27 cellular contexts compared by ENCODE assay signal in the genomic region with DNA sequence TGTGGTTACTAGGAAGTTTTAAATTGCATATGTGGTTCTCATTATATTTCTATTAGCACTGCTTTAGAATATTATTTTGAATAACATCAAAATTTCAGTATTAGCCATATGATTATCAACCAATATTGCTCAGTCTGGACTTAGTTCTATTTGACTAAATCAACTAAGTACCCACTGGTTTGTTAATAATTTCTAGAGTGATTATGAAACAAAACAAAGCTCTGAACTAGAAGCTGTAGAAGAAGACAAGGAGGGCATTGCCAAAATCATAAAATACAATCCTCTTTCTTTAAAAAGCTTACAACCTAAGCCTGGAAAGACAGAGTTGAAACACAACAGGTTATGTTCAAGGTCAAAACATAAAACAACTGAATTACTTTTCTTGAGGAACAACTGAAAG.
"Had no signal": no experiment of that assay in that cellular context is flagged by ENCODE, and none has a peak within 500 bp of the region (broad histone marks: within the 10 kb centered on the region; RNA-seq: fewer than 3 reads in every experiment).

No MANE protein-coding gene starts in this region.

- H3K4me3 ChIP-seq: left lung, lung, ovary, sigmoid colon, spleen, tibial nerve, uterus had no signal

- FAIRE-seq: islet of Langerhans, kidney, small intestine had no signal

- H3K9me3 ChIP-seq: left lung, ovary, sigmoid colon, spleen, tibial nerve, uterus had no signal

- H3K27me3 ChIP-seq: left lung, ovary, sigmoid colon, spleen, tibial nerve, uterus had no signal

- H3K4me3 Mint-ChIP-seq: immature natural killer cell; mesothelial cell of epicardium; naive thymus-derived CD4-positive, alpha-beta T cell; natural killer cell treated with Interleukin-12 subunit alpha and Interleukin-12 subunit beta and Interleukin-15 and Interleukin-18, amount 100 ng/mL, for 72 hours; stimulated activated memory B cell treated with anti-CD40 and anti-IgM and Interleukin-4, amounts not matched to agents 10 μg/mL and 1 μg/mL and 100 μg/mL, for 72 hours; stimulated activated naive CD8-positive, alpha-beta T cell treated with anti-CD3 and anti-CD28 coated beads, Interleukin-15, amount 100 ng/mL, for 72 hours; type B pancreatic cell had no signal

- H3K4me1 ChIP-seq: left lung, sigmoid colon, spleen, tibial nerve, uterus had no signal

- DNase-seq: hypothalamus; immature natural killer cell; kidney; left colon; left lung; mesendoderm; naive thymus-derived CD4-positive, alpha-beta T cell; ovary; retina; right cardiac atrium; sigmoid colon; small intestine; spleen; stimulated activated CD4-positive, alpha-beta T cell treated with anti-CD3 and anti-CD28 coated beads, Interleukin-4, amount 100 ng/mL, for 4 hours; stimulated activated CD8-positive, alpha-beta memory T cell treated with anti-CD3 and anti-CD28 coated beads, Interleukin-4, amount 100 ng/mL, for 48 hours; stimulated activated naive CD4-positive, alpha-beta T cell treated with Interleukin-2 at 50 U/mL for 16 hours; stimulated activated naive CD8-positive, alpha-beta T cell treated with anti-CD3 and anti-CD28 coated beads, Interleukin-15, amount 100 ng/mL, for 72 hours; substantia nigra; uterus had no signal

- ATAC-seq: left colon; left lung; naive thymus-derived CD4-positive, alpha-beta T cell; natural killer cell treated with Interleukin-12 subunit alpha and Interleukin-12 subunit beta and Interleukin-15 and Interleukin-18, amount 100 ng/mL, for 72 hours; right cardiac atrium; stimulated activated memory B cell treated with anti-CD40 and anti-IgM and Interleukin-4, amounts not matched to agents 10 μg/mL and 1 μg/mL and 100 μg/mL, for 72 hours; stimulated activated naive CD8-positive, alpha-beta T cell treated with anti-CD3 and anti-CD28 coated beads, Interleukin-15, amount 100 ng/mL, for 72 hours had no signal

- H3K27ac ChIP-seq: left lung, ovary, sigmoid colon, spleen, tibial nerve, uterus had no signal

- H3K4me1 Mint-ChIP-seq: immature natural killer cell; mesothelial cell of epicardium; naive thymus-derived CD4-positive, alpha-beta T cell; stimulated activated memory B cell treated with anti-CD40 and anti-IgM and Interleukin-4, amounts not matched to agents 10 μg/mL and 1 μg/mL and 100 μg/mL, for 72 hours; stimulated activated naive CD8-positive, alpha-beta T cell treated with anti-CD3 and anti-CD28 coated beads, Interleukin-15, amount 100 ng/mL, for 72 hours had no signal

- H3K36me3 ChIP-seq: ovary, uterus had no signal

- H3K9me3 Mint-ChIP-seq: immature natural killer cell; mesothelial cell of epicardium; naive thymus-derived CD4-positive, alpha-beta T cell; natural killer cell treated with Interleukin-12 subunit alpha and Interleukin-12 subunit beta and Interleukin-15 and Interleukin-18, amount 100 ng/mL, for 72 hours; stimulated activated memory B cell treated with anti-CD40 and anti-IgM and Interleukin-4, amounts not matched to agents 10 μg/mL and 1 μg/mL and 100 μg/mL, for 72 hours; stimulated activated naive CD8-positive, alpha-beta T cell treated with anti-CD3 and anti-CD28 coated beads, Interleukin-15, amount 100 ng/mL, for 72 hours; type B pancreatic cell had no signal

- H3K27ac Mint-ChIP-seq: mesothelial cell of epicardium; natural killer cell treated with Interleukin-12 subunit alpha and Interleukin-12 subunit beta and Interleukin-15 and Interleukin-18, amount 100 ng/mL, for 72 hours; progenitor cell of endocrine pancreas; stimulated activated memory B cell treated with anti-CD40 and anti-IgM and Interleukin-4, amounts not matched to agents 10 μg/mL and 1 μg/mL and 100 μg/mL, for 72 hours; stimulated activated naive CD8-positive, alpha-beta T cell treated with anti-CD3 and anti-CD28 coated beads, Interleukin-15, amount 100 ng/mL, for 72 hours; type B pancreatic cell had no signal

- H3K27me3 Mint-ChIP-seq: naive thymus-derived CD4-positive, alpha-beta T cell; natural killer cell treated with Interleukin-12 subunit alpha and Interleukin-12 subunit beta and Interleukin-15 and Interleukin-18, amount 100 ng/mL, for 72 hours; progenitor cell of endocrine pancreas; stimulated activated memory B cell treated with anti-CD40 and anti-IgM and Interleukin-4, amounts not matched to agents 10 μg/mL and 1 μg/mL and 100 μg/mL, for 72 hours; stimulated activated naive CD8-positive, alpha-beta T cell treated with anti-CD3 and anti-CD28 coated beads, Interleukin-15, amount 100 ng/mL, for 72 hours; type B pancreatic cell had no signal
